ENCODE assay signal across 18 cellular contexts in the genomic region with DNA sequence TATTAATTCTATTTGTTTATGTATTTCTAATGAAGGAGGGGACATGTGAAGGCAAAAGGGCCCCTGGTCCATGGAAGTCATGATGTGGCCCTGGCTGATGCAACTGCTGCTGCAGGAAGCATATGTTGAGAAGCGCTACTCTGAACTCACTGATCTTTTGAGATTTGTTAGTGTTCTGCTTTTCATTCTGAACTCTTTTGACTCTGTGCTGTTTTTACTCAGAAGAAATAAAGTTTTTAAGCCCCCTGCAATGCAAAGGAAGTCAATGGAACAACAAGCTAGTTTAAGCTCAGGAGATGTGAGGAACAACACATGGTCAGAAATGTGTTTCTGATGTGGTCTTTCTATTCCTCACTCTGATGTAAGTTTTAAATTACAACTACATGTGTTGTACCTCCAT.
DNase-seq lines count a peak whose midpoint lies in the region; ATAC-seq, FAIRE-seq and TF ChIP-seq lines count a peak whose summit lies in the region.
"Had no signal": no experiment of that assay in that cellular context is flagged by ENCODE, and none has a peak within 500 bp of the region (broad histone marks: within the 10 kb centered on the region; RNA-seq: fewer than 3 reads in every experiment).

No MANE protein-coding gene starts in this region.

- TF ChIP-seq CTCF in OCI-LY7 (conservative IDR thresholded peaks at IDR 0.05; ENCODE audit: low read length): no peak
- TF ChIP-seq CTCF in H1 (IDR thresholded peaks at IDR 0.05; ENCODE audit: control extremely low read depth in 1 of 3, insufficient read depth in 1 of 3, low read depth in 1 of 3, low read length in 3 of 3): no peak
- no peak for TF ChIP-seq CTCF in upper lobe of right lung (IDR thresholded peaks at IDR 0.05)
- no peak for TF ChIP-seq CTCF in uterus (IDR thresholded peaks at IDR 0.05)

- H3K9me2 ChIP-seq in OCI-LY7 (ENCODE audit: insufficient read depth, low read length): no peaks in the 10 kb centered on the region

- ATAC-seq in upper lobe of right lung (peak; percentile 46), GM18867 (IDR thresholded peaks at IDR 0.05; ENCODE audit: unreplicated experiment) (no peak)

- H3K9ac ChIP-seq in H1 (replicated peaks in 1 of 4; ENCODE audit: extremely low read depth in 1 of 4, low read depth in 3 of 4, low read length in 3 of 4): no peak overlapping the region

- H3K4me1 Mint-ChIP-seq in activated naive CD4-positive, alpha-beta T cell treated with anti-CD3 and anti-CD28 coated beads, Interleukin-2, amount 10 ng/mL, durations not matched to agents 7 days and 5 days: peaks cover 21% of the 10 kb centered on the region

- POLR2A ChIA-PET in OCI-LY7 (lab: Charles Lee): no interaction called here
- POLR2A ChIA-PET in H1 (lab: Charles Lee; ENCODE audit: partially characterized antibody): interaction anchor here (1.2 kb wide), 1 partner anchor 90 kb away, joined by 4 read pairs; no protein-coding TSS in a partner anchor

- H3K4me2 ChIP-seq in OCI-LY7 (ENCODE audit: low read length): no peak overlapping the region
- H3K4me2 ChIP-seq in H1 (ENCODE audit: insufficient read depth in 1 of 2, low read depth in 2 of 2, low read length in 2 of 2): no peak overlapping the region

- H3K9me3 ChIP-seq in OCI-LY7 (ENCODE audit: low read length) (no peaks in the 10 kb centered on the region), H1 (ENCODE audit: insufficient read depth in 2 of 2, low read depth in 1 of 2, low read length in 1 of 2) (no peaks in the 10 kb centered on the region), upper lobe of right lung (no peaks in the 10 kb centered on the region), uterus (no peaks in the 10 kb centered on the region)

- H2AFZ ChIP-seq in OCI-LY7 (ENCODE audit: low read length) (peak overlapping the region; percentile 13; the same call in 1 of the 2 replicates), H1 (ENCODE audit: low read length) (peak overlapping the region; percentile 80)

- no peak overlapping the region for H3K4ac ChIP-seq in H1 (replicated peaks; ENCODE audit: insufficient read length, low read depth, low read length)

- peaks cover 5% of the 10 kb centered on the region for H3K9me3 Mint-ChIP-seq in activated naive CD4-positive, alpha-beta T cell treated with anti-CD3 and anti-CD28 coated beads, Interleukin-2, amount 10 ng/mL, durations not matched to agents 7 days and 5 days
- H3K9me3 Mint-ChIP-seq: activated B cell treated with CpG ODN at 0.5 μM for 24 hours; activated T-helper 2 cell treated with anti-CD3 and anti-CD28 coated beads, Interferon-gamma antibody, Interleukin-2, Interleukin-4, amounts not matched to agents 10 μg/mL and 5 μg/mL and 100 μg/mL, durations not matched to agents 14 hours and 24 hours and 36 hours had no signal

- H3K14ac ChIP-seq in H1 (ENCODE audit: insufficient read length): no peak overlapping the region

- no peak overlapping the region for H2BK12ac ChIP-seq in H1 (ENCODE audit: low read depth, low read length)

- peak overlapping the region; percentile 12 for H3K27ac Mint-ChIP-seq in activated naive CD4-positive, alpha-beta T cell treated with anti-CD3 and anti-CD28 coated beads, Interleukin-2, amount 10 ng/mL, durations not matched to agents 7 days and 5 days
- H3K27ac Mint-ChIP-seq: activated B cell treated with CpG ODN at 0.5 μM for 24 hours; activated T-helper 2 cell treated with anti-CD3 and anti-CD28 coated beads, Interferon-gamma antibody, Interleukin-2, Interleukin-4, amounts not matched to agents 10 μg/mL and 5 μg/mL and 100 μg/mL, durations not matched to agents 14 hours and 24 hours and 36 hours had no signal

- no peak overlapping the region for H2BK120ac ChIP-seq in H1 (replicated peaks; ENCODE audit: low read depth, low read length)

- H3K36me3 ChIP-seq in OCI-LY7 (ENCODE audit: insufficient read depth, low read length) (no peaks in the 10 kb centered on the region), H1 (ENCODE audit: control insufficient read depth in 2 of 4, insufficient read depth in 4 of 4, low read length in 3 of 4) (no peaks in the 10 kb centered on the region), upper lobe of right lung (no peaks in the 10 kb centered on the region), uterus (no peaks in the 10 kb centered on the region)
- H3K36me3 ChIP-seq: cardiac muscle cell had no signal

- CTCF ChIA-PET in activated naive CD4-positive, alpha-beta T cell treated with anti-CD3 and anti-CD28 coated beads, Interleukin-2, amount 10 ng/mL, durations not matched to agents 7 days and 5 days (lab: Charles Lee): no interaction called here
- CTCF ChIA-PET in OCI-LY7 (lab: Charles Lee; ENCODE audit: unreplicated experiment): interaction anchor here (1.0 kb wide), 1 partner anchor 24 kb away, joined by 3 read pairs; no protein-coding TSS in a partner anchor
- CTCF ChIA-PET in H1 (lab: Charles Lee; ENCODE audit: partially characterized antibody): no interaction called here

- no peak overlapping the region for H2BK5ac ChIP-seq in H1 (ENCODE audit: low read depth, low read length)

- 100% methylated on average over 1 of the region's 1 CpG; no CpG with 5 or more reads in 1 of the 2 experiments for WGBS in H1 (ENCODE audit: extremely low coverage in 1 of 2, insufficient coverage in 1 of 2, insufficient read length in 1 of 2, insufficient replicate concordance in 2 of 2, low coverage in 1 of 2, low lambda C conversion rate in 2 of 2, missing lambda C conversion rate in 1 of 2), 2 experiments

- H4K91ac ChIP-seq in H1 (replicated peaks; ENCODE audit: insufficient read length, low read length): no peak overlapping the region

- H3K79me2 ChIP-seq in OCI-LY7 (ENCODE audit: insufficient read depth, low read depth, low read length) (no peaks in the 10 kb centered on the region), H1 (ENCODE audit: control insufficient read depth in 1 of 2, insufficient read depth in 2 of 2, low read length in 2 of 2) (no peaks in the 10 kb centered on the region)

- H3K27me3 Mint-ChIP-seq in activated naive CD4-positive, alpha-beta T cell treated with anti-CD3 and anti-CD28 coated beads, Interleukin-2, amount 10 ng/mL, durations not matched to agents 7 days and 5 days: no peaks in the 10 kb centered on the region
- H3K27me3 Mint-ChIP-seq: activated B cell treated with CpG ODN at 0.5 μM for 24 hours; CD4-positive, CD25-positive, alpha-beta regulatory T cell had no signal

- no peak for TF ChIP-seq EP300 in H1 (IDR thresholded peaks at IDR 0.05; ENCODE audit: borderline replicate concordance in 1 of 2, low read depth in 2 of 2, low read length in 2 of 2)

- BruUV-seq in OCI-LY7 (replicated peaks; lab: Mats Ljungman, UMichigan): no TSS peak

- H4K5ac ChIP-seq in H1 (ENCODE audit: insufficient read length, low read depth, low read length): no peak overlapping the region

- H3K4me3 ChIP-seq in OCI-LY7 (ENCODE audit: low read depth, low read length, poor library complexity, severe bottlenecking) (no peak overlapping the region), H1 (ENCODE audit: extremely low read depth in 1 of 4, insufficient read depth in 2 of 4, low read depth in 3 of 4, low read length in 4 of 4) (no peak overlapping the region), upper lobe of right lung (no peak overlapping the region), uterus (no peak overlapping the region)
- H3K4me3 ChIP-seq: cardiac muscle cell had no signal

- H3K79me1 ChIP-seq in H1 (ENCODE audit: low read depth, low read length): no peaks in the 10 kb centered on the region

- H2AK5ac ChIP-seq in H1 (ENCODE audit: low read depth, low read length): no peak overlapping the region

- no peak for TF ChIP-seq RAD21 in H1 (IDR thresholded peaks at IDR 0.05 in 1 of 2, conservative IDR thresholded peaks at IDR 0.05 in 1 of 2; ENCODE audit: low read depth in 2 of 2, low read length in 2 of 2)

- FAIRE-seq in H1 (lab: Jason Lieb, UNC): no peak
- FAIRE-seq: endometrium, small intestine had no signal

- H3K27me3 ChIP-seq in H1 (replicated peaks in 1 of 4; ENCODE audit: control insufficient read depth in 3 of 4, extremely low read depth in 1 of 4, insufficient read depth in 3 of 4, low read length in 3 of 4) (no peaks in the 10 kb centered on the region), upper lobe of right lung (no peaks in the 10 kb centered on the region), uterus (no peaks in the 10 kb centered on the region)
- H3K27me3 ChIP-seq: cardiac muscle cell had no signal

- TF ChIP-seq POLR2A in H1 (IDR thresholded peaks at IDR 0.05; ENCODE audit: control extremely low read depth in 1 of 2, low read depth in 2 of 2, low read length in 2 of 2) (no peak), uterus (IDR thresholded peaks at IDR 0.05) (no peak)

- no peak overlapping the region for H4K8ac ChIP-seq in H1 (ENCODE audit: extremely low read depth, insufficient read depth, low read length)

- H3K18ac ChIP-seq in H1 (ENCODE audit: extremely low read depth, low read length): no peak overlapping the region

- H2BK20ac ChIP-seq in H1 (ENCODE audit: low read length): no peak overlapping the region

- intact Hi-C loops in OCI-LY7 (cut with micrococcal nuclease; ENCODE audit: unreplicated experiment) (no loop called here), upper lobe of right lung (cut with DNase I) (no loop called here), uterus (cut with DNase I; ENCODE audit: low total_unique reads) (no loop called here)

- no peaks in the 10 kb centered on the region for H3K23me2 ChIP-seq in H1 (ENCODE audit: low read depth, low read length)

- H3K23ac ChIP-seq in H1 (ENCODE audit: insufficient read length): no peak overlapping the region

- no peak for DNase-seq in activated naive CD4-positive, alpha-beta T cell treated with anti-CD3 and anti-CD28 coated beads, Interleukin-2, amount 10 ng/mL, durations not matched to agents 7 days and 5 days
- no peak for DNase-seq in activated naive CD4-positive, alpha-beta T cell treated with Interleukin-2 at 50 U/mL for 16 hours
- DNase-seq in OCI-LY7 (ENCODE audit: low spot score): no peak
- no peak for DNase-seq in H1 (ENCODE audit: low read depth in 1 of 2, low spot score in 2 of 2)
- DNase-seq in upper lobe of right lung: no peak
- no peak for DNase-seq in uterus
- DNase-seq: activated B cell treated with CpG ODN at 0.5 μM for 24 hours; CD4-positive, CD25-positive, alpha-beta regulatory T cell; GF-D8; H7; IMR-90; NCI-H510A; small intestine; T1000 had no signal

- no peak overlapping the region for H3K56ac ChIP-seq in H1 (replicated peaks; ENCODE audit: insufficient read length, low read depth, low read length)

- no peaks in the 10 kb centered on the region for H4K20me1 ChIP-seq in OCI-LY7 (ENCODE audit: insufficient read depth, low read length)
- H4K20me1 ChIP-seq in H1 (replicated peaks in 1 of 2; ENCODE audit: control insufficient read depth in 1 of 2, insufficient read depth in 2 of 2, low read length in 2 of 2): peaks cover 0 to 1% of the 10 kb centered on the region in 2 experiments

- H3K4me3 Mint-ChIP-seq in activated naive CD4-positive, alpha-beta T cell treated with anti-CD3 and anti-CD28 coated beads, Interleukin-2, amount 10 ng/mL, durations not matched to agents 7 days and 5 days: no peak overlapping the region
- H3K4me3 Mint-ChIP-seq: activated B cell treated with CpG ODN at 0.5 μM for 24 hours had no signal

- no peak overlapping the region for H2BK15ac ChIP-seq in H1 (ENCODE audit: low read length)

- H3K27ac ChIP-seq in OCI-LY7 (ENCODE audit: low read depth, low read length, poor library complexity, severe bottlenecking): no peak overlapping the region
- no peak overlapping the region for H3K27ac ChIP-seq in H1 (ENCODE audit: low read depth, low read length)
- H3K27ac ChIP-seq in upper lobe of right lung: no peak overlapping the region
- no peak overlapping the region for H3K27ac ChIP-seq in uterus
- H3K27ac ChIP-seq: cardiac muscle cell had no signal

- H3K36me3 Mint-ChIP-seq in activated naive CD4-positive, alpha-beta T cell treated with anti-CD3 and anti-CD28 coated beads, Interleukin-2, amount 10 ng/mL, durations not matched to agents 7 days and 5 days: no peaks in the 10 kb centered on the region
- H3K36me3 Mint-ChIP-seq: CD4-positive, CD25-positive, alpha-beta regulatory T cell had no signal

- H3K4me1 ChIP-seq in OCI-LY7 (ENCODE audit: insufficient read depth, low read length, poor library complexity, severe bottlenecking) (no peaks in the 10 kb centered on the region), H1 (replicated peaks in 1 of 4; ENCODE audit: control insufficient read depth in 3 of 4, insufficient read depth in 4 of 4, low read length in 3 of 4) (no peaks in the 10 kb centered on the region), upper lobe of right lung (peaks cover 6% of the 10 kb centered on the region), uterus (peaks cover 0 to 3% of the 10 kb centered on the region in 2 donors)
